In the genomic region with DNA sequence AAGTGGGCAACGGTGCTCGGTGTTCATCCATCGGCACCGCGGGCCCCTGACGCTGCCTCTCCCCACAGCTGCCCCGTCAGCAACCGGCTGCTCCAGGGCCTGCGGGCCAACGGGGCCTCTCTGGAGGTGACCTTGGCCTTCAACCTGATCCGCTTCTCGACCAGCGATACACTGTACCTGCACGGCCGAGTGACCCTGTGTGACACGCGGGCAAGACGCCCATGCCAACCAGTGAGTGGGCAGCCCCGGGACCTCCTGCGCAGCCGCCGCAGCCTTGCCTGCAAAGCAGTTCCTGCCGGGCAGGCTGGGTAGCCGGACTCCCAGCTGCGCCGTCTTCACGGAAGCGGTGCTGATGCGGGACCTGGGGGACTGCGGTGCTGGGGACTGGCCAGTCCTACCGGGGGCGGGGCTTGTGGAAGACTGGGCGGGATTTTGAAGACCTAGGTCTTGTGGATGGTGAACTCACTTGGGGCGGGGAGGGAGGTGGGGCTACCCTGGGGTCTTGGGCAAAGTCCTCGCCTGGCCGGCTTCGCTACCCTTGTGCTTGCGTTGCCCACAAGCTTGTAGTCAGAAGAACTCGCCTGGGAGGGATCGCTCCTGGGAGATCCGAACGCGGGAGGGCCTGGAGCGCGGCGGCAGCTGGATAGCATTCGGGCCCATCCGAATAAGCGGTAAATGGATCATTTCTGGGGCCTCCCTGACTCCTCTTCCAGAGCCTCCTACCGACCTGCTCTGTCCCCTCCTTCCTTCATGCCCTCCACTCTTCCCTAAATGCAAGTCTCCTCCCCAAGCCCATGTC, we compare ENCODE assay signal across 1 cellular context.
TF ChIP-seq lines count a peak whose summit lies in the region.

No MANE protein-coding gene starts in this region.

TF ChIP-seq in WTC11, 78 proteins besides CTCF, POLR2A, EP300 and RAD21 (continued from another document and continues in another):
- TF ChIP-seq, protein P1, sequence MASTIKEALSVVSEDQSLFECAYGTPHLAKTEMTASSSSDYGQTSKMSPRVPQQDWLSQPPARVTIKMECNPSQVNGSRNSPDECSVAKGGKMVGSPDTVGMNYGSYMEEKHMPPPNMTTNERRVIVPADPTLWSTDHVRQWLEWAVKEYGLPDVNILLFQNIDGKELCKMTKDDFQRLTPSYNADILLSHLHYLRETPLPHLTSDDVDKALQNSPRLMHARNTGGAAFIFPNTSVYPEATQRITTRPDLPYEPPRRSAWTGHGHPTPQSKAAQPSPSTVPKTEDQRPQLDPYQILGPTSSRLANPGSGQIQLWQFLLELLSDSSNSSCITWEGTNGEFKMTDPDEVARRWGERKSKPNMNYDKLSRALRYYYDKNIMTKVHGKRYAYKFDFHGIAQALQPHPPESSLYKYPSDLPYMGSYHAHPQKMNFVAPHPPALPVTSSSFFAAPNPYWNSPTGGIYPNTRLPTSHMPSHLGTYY (CRISPR knock-in tag; IDR thresholded peaks at IDR 0.05) = no peak
- no peak for TF ChIP-seq JUN (CRISPR knock-in tag; IDR thresholded peaks at IDR 0.05)
- peak; percentile 89; the same call in 1 of the 2 replicates for TF ChIP-seq ESRRA (CRISPR knock-in tag; IDR thresholded peaks at IDR 0.05; ENCODE audit: borderline replicate concordance)
- TF ChIP-seq HMGA2 (CRISPR knock-in tag; IDR thresholded peaks at IDR 0.05) = no peak
- TF ChIP-seq, protein P2, sequence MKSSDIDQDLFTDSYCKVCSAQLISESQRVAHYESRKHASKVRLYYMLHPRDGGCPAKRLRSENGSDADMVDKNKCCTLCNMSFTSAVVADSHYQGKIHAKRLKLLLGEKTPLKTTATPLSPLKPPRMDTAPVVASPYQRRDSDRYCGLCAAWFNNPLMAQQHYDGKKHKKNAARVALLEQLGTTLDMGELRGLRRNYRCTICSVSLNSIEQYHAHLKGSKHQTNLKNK (CRISPR knock-in tag; IDR thresholded peaks at IDR 0.05) = no peak
- peak; percentile 64 for TF ChIP-seq SP1 (CRISPR knock-in tag; conservative IDR thresholded peaks at IDR 0.05)
- TF ChIP-seq FOXK1 (CRISPR knock-in tag; IDR thresholded peaks at IDR 0.05) = 0 out of 2 replicates have a peak, but pooled peaks have one; percentile 19
- TF ChIP-seq CREM (CRISPR knock-in tag; IDR thresholded peaks at IDR 0.05) = no peak
- TF ChIP-seq ZNF138 (CRISPR knock-in tag; conservative IDR thresholded peaks at IDR 0.05) = no peak; the same call in 1 of the 2 replicates
- TF ChIP-seq SOX15 (CRISPR knock-in tag; IDR thresholded peaks at IDR 0.05) = no peak
- TF ChIP-seq, protein P3, sequence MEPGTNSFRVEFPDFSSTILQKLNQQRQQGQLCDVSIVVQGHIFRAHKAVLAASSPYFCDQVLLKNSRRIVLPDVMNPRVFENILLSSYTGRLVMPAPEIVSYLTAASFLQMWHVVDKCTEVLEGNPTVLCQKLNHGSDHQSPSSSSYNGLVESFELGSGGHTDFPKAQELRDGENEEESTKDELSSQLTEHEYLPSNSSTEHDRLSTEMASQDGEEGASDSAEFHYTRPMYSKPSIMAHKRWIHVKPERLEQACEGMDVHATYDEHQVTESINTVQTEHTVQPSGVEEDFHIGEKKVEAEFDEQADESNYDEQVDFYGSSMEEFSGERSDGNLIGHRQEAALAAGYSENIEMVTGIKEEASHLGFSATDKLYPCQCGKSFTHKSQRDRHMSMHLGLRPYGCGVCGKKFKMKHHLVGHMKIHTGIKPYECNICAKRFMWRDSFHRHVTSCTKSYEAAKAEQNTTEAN (CRISPR knock-in tag; IDR thresholded peaks at IDR 0.05) = 0 out of 2 replicates have a peak, but pooled peaks have one; percentile 40
- TF ChIP-seq FOXP1 (CRISPR knock-in tag; IDR thresholded peaks at IDR 0.05; ENCODE audit: borderline replicate concordance) = 0 out of 2 replicates have a peak, but pooled peaks have one; percentile 55
- TF ChIP-seq, protein P4, sequence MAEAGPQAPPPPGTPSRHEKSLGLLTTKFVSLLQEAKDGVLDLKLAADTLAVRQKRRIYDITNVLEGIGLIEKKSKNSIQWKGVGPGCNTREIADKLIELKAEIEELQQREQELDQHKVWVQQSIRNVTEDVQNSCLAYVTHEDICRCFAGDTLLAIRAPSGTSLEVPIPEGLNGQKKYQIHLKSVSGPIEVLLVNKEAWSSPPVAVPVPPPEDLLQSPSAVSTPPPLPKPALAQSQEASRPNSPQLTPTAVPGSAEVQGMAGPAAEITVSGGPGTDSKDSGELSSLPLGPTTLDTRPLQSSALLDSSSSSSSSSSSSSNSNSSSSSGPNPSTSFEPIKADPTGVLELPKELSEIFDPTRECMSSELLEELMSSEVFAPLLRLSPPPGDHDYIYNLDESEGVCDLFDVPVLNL (CRISPR knock-in tag; IDR thresholded peaks at IDR 0.05; ENCODE audit: borderline replicate concordance, low read depth) = no peak
- no peak for TF ChIP-seq SMAD4 (CRISPR knock-in tag; IDR thresholded peaks at IDR 0.05)
- no peak for TF ChIP-seq ZNF671 (CRISPR knock-in tag; IDR thresholded peaks at IDR 0.05)
- TF ChIP-seq, protein P5, sequence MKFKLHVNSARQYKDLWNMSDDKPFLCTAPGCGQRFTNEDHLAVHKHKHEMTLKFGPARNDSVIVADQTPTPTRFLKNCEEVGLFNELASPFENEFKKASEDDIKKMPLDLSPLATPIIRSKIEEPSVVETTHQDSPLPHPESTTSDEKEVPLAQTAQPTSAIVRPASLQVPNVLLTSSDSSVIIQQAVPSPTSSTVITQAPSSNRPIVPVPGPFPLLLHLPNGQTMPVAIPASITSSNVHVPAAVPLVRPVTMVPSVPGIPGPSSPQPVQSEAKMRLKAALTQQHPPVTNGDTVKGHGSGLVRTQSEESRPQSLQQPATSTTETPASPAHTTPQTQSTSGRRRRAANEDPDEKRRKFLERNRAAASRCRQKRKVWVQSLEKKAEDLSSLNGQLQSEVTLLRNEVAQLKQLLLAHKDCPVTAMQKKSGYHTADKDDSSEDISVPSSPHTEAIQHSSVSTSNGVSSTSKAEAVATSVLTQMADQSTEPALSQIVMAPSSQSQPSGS (CRISPR knock-in tag; IDR thresholded peaks at IDR 0.05; ENCODE audit: borderline replicate concordance, low read depth) = no peak
- TF ChIP-seq SMAD3 (CRISPR knock-in tag; IDR thresholded peaks at IDR 0.05; ENCODE audit: borderline replicate concordance) = no peak
- TF ChIP-seq, protein P6, sequence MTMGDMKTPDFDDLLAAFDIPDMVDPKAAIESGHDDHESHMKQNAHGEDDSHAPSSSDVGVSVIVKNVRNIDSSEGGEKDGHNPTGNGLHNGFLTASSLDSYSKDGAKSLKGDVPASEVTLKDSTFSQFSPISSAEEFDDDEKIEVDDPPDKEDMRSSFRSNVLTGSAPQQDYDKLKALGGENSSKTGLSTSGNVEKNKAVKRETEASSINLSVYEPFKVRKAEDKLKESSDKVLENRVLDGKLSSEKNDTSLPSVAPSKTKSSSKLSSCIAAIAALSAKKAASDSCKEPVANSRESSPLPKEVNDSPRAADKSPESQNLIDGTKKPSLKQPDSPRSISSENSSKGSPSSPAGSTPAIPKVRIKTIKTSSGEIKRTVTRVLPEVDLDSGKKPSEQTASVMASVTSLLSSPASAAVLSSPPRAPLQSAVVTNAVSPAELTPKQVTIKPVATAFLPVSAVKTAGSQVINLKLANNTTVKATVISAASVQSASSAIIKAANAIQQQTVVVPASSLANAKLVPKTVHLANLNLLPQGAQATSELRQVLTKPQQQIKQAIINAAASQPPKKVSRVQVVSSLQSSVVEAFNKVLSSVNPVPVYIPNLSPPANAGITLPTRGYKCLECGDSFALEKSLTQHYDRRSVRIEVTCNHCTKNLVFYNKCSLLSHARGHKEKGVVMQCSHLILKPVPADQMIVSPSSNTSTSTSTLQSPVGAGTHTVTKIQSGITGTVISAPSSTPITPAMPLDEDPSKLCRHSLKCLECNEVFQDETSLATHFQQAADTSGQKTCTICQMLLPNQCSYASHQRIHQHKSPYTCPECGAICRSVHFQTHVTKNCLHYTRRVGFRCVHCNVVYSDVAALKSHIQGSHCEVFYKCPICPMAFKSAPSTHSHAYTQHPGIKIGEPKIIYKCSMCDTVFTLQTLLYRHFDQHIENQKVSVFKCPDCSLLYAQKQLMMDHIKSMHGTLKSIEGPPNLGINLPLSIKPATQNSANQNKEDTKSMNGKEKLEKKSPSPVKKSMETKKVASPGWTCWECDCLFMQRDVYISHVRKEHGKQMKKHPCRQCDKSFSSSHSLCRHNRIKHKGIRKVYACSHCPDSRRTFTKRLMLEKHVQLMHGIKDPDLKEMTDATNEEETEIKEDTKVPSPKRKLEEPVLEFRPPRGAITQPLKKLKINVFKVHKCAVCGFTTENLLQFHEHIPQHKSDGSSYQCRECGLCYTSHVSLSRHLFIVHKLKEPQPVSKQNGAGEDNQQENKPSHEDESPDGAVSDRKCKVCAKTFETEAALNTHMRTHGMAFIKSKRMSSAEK (CRISPR knock-in tag; IDR thresholded peaks at IDR 0.05; ENCODE audit: borderline replicate concordance) = no peak; the same call in 1 of the 2 replicates
- TF ChIP-seq FOXJ3 (CRISPR knock-in tag; IDR thresholded peaks at IDR 0.05; ENCODE audit: borderline replicate concordance) = no peak
- TF ChIP-seq, protein P7, sequence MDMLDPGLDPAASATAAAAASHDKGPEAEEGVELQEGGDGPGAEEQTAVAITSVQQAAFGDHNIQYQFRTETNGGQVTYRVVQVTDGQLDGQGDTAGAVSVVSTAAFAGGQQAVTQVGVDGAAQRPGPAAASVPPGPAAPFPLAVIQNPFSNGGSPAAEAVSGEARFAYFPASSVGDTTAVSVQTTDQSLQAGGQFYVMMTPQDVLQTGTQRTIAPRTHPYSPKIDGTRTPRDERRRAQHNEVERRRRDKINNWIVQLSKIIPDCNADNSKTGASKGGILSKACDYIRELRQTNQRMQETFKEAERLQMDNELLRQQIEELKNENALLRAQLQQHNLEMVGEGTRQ (CRISPR knock-in tag; IDR thresholded peaks at IDR 0.05) = 0 out of 2 replicates have a peak, but pooled peaks have one; percentile 22
- TF ChIP-seq, protein P8, sequence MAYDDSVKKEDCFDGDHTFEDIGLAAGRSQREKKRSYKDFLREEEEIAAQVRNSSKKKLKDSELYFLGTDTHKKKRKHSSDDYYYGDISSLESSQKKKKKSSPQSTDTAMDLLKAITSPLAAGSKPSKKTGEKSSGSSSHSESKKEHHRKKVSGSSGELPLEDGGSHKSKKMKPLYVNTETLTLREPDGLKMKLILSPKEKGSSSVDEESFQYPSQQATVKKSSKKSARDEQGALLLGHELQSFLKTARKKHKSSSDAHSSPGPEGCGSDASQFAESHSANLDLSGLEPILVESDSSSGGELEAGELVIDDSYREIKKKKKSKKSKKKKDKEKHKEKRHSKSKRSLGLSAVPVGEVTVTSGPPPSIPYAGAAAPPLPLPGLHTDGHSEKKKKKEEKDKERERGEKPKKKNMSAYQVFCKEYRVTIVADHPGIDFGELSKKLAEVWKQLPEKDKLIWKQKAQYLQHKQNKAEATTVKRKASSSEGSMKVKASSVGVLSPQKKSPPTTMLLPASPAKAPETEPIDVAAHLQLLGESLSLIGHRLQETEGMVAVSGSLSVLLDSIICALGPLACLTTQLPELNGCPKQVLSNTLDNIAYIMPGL (CRISPR knock-in tag; IDR thresholded peaks at IDR 0.05) = peak; percentile 42; the same call in 1 of the 2 replicates
- TF ChIP-seq ZNF317 (CRISPR knock-in tag; IDR thresholded peaks at IDR 0.05; ENCODE audit: borderline replicate concordance, low read depth) = no peak
- no peak for TF ChIP-seq ZNF396 (CRISPR knock-in tag; IDR thresholded peaks at IDR 0.05; ENCODE audit: borderline replicate concordance)
- TF ChIP-seq ZNF232 (CRISPR knock-in tag; IDR thresholded peaks at IDR 0.05) = 0 out of 2 replicates have a peak, but pooled peaks have one; percentile 61
- no peak for TF ChIP-seq JAZF1 (CRISPR knock-in tag; IDR thresholded peaks at IDR 0.05)
- TF ChIP-seq, protein P9, sequence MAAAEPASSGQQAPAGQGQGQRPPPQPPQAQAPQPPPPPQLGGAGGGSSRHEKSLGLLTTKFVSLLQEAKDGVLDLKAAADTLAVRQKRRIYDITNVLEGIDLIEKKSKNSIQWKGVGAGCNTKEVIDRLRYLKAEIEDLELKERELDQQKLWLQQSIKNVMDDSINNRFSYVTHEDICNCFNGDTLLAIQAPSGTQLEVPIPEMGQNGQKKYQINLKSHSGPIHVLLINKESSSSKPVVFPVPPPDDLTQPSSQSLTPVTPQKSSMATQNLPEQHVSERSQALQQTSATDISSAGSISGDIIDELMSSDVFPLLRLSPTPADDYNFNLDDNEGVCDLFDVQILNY (CRISPR knock-in tag; IDR thresholded peaks at IDR 0.05) = no peak
- TF ChIP-seq, protein P10, sequence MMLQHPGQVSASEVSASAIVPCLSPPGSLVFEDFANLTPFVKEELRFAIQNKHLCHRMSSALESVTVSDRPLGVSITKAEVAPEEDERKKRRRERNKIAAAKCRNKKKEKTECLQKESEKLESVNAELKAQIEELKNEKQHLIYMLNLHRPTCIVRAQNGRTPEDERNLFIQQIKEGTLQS (CRISPR knock-in tag; conservative IDR thresholded peaks at IDR 0.05) = no peak
- TF ChIP-seq GTF2I (CRISPR knock-in tag; conservative IDR thresholded peaks at IDR 0.05) = no peak
- TF ChIP-seq, protein P11, sequence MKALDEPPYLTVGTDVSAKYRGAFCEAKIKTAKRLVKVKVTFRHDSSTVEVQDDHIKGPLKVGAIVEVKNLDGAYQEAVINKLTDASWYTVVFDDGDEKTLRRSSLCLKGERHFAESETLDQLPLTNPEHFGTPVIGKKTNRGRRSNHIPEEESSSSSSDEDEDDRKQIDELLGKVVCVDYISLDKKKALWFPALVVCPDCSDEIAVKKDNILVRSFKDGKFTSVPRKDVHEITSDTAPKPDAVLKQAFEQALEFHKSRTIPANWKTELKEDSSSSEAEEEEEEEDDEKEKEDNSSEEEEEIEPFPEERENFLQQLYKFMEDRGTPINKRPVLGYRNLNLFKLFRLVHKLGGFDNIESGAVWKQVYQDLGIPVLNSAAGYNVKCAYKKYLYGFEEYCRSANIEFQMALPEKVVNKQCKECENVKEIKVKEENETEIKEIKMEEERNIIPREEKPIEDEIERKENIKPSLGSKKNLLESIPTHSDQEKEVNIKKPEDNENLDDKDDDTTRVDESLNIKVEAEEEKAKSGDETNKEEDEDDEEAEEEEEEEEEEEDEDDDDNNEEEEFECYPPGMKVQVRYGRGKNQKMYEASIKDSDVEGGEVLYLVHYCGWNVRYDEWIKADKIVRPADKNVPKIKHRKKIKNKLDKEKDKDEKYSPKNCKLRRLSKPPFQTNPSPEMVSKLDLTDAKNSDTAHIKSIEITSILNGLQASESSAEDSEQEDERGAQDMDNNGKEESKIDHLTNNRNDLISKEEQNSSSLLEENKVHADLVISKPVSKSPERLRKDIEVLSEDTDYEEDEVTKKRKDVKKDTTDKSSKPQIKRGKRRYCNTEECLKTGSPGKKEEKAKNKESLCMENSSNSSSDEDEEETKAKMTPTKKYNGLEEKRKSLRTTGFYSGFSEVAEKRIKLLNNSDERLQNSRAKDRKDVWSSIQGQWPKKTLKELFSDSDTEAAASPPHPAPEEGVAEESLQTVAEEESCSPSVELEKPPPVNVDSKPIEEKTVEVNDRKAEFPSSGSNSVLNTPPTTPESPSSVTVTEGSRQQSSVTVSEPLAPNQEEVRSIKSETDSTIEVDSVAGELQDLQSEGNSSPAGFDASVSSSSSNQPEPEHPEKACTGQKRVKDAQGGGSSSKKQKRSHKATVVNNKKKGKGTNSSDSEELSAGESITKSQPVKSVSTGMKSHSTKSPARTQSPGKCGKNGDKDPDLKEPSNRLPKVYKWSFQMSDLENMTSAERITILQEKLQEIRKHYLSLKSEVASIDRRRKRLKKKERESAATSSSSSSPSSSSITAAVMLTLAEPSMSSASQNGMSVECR (CRISPR knock-in tag; IDR thresholded peaks at IDR 0.05; ENCODE audit: borderline replicate concordance) = no peak
- TF ChIP-seq TCF7 (CRISPR knock-in tag; IDR thresholded peaks at IDR 0.05; ENCODE audit: low read depth) = 0 out of 2 replicates have a peak, but pooled peaks have one; percentile 57
